8 cellular contexts compared by ENCODE assay signal in the genomic region with DNA sequence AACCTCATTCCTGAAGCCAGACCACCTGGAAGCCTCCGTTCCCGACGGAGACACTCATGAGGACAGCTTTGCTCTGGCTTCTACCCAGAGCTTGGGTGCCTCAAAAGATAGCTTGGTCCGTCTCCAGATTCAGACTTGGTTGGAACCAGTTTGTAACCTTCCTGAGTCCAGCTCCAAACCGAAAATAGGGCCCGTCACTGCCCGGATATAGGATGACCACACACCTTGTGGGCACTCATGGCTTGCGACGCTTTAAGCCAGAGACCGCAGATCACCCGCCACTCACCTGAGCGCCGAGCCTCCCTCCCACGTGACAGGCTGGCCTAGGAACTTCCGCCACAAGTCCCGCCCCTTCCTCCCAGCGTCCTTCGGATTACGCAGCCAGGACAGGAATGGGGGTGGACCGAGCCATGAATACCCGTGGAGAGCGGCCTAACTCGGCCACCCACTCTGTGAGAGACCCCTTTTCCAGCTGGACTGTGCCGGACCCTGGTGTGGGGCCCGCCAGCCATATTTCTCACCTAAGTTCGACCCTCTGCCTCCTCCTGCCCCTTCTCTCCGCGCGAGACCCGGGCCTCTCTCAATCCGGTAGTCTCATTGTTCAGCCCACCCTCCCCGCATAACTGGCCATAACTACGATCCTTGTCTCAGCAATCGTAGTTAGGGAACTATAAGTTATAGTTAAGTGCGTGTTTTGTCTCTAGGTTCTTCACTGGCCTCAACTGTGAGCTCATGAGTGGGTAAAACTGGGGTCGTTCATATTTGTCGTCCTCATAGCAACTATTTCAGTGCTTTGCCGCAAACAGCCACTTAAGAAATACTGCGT. TPM values are rescaled to one million over a fixed set of nuclear protein-coding genes. Genes with fewer than 3 reads are reported as not detected.
DNase-seq lines count a peak whose midpoint lies in the region; ATAC-seq and TF ChIP-seq lines count a peak whose summit lies in the region.

A gene with protein sequence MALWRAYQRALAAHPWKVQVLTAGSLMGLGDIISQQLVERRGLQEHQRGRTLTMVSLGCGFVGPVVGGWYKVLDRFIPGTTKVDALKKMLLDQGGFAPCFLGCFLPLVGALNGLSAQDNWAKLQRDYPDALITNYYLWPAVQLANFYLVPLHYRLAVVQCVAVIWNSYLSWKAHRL (minus strand): TSS at position 332 of the 826 bp plus-strand sequence. CDS start 580 bp downstream, outside the sequence.

- no peaks in the 10 kb centered on the region for H3K27me3 Mint-ChIP-seq in activated CD4-positive, alpha-beta T cell treated with anti-CD3 and anti-CD28 coated beads for 36 hours
- no peaks in the 10 kb centered on the region for H3K27me3 Mint-ChIP-seq in chondrocyte (ENCODE audit: low read depth)

- intact Hi-C loops in activated CD4-positive, alpha-beta T cell treated with anti-CD3 and anti-CD28 coated beads for 36 hours (cut with DNase I, micrococcal nuclease): loop anchor here (1.0 to 2.0 kb wide), 9 partner anchors 33 to 272 kb away; a partner anchor contains a TSS

- DNase-seq in Ammon's horn (ENCODE audit: low spot score): peak; percentile 96
- peak; percentile 84 to 90 for DNase-seq in NCI-H524 (lab: John Stamatoyannopoulos, UW)
- DNase-seq in activated CD4-positive, alpha-beta T cell treated with anti-CD3 and anti-CD28 coated beads for 36 hours: peak; percentile 94
- DNase-seq in chondrocyte (ENCODE audit: low spot score): peak; percentile 93
- peak; percentile 73 for DNase-seq in kidney glomerular epithelial cell (lab: John Stamatoyannopoulos, UW)
- peak; percentile 79 to 87 for DNase-seq in stimulated activated CD4-positive, alpha-beta T cell treated with anti-CD3 and anti-CD28 coated beads, Interleukin-15, amount 100 ng/mL, for 48 hours (ENCODE audit: low read depth in 2 of 2)

- no peaks in the 10 kb centered on the region for H3K9me3 Mint-ChIP-seq in activated CD4-positive, alpha-beta T cell treated with anti-CD3 and anti-CD28 coated beads for 36 hours (ENCODE audit: low read depth)
- no peaks in the 10 kb centered on the region for H3K9me3 Mint-ChIP-seq in chondrocyte (ENCODE audit: low read depth)

- peaks cover 23% of the 10 kb centered on the region for H3K36me3 Mint-ChIP-seq in activated CD4-positive, alpha-beta T cell treated with anti-CD3 and anti-CD28 coated beads for 36 hours (ENCODE audit: low read depth)
- H3K36me3 Mint-ChIP-seq in chondrocyte (ENCODE audit: low read depth): peaks cover 14% of the 10 kb centered on the region

- peak; percentile 94 for ATAC-seq in HG03432 (IDR thresholded peaks at IDR 0.05; ENCODE audit: unreplicated experiment)
- peak; percentile 99 for ATAC-seq in activated CD4-positive, alpha-beta T cell treated with anti-CD3 and anti-CD28 coated beads for 36 hours

- H3K27ac Mint-ChIP-seq in activated CD4-positive, alpha-beta T cell treated with anti-CD3 and anti-CD28 coated beads for 36 hours: peak within 1 kb of the TSS; percentile 98
- peak within 1 kb of the TSS; percentile 99 for H3K27ac Mint-ChIP-seq in chondrocyte (ENCODE audit: unreplicated experiment)

- CTCF ChIA-PET in activated CD4-positive, alpha-beta T cell treated with anti-CD3 and anti-CD28 coated beads for 36 hours (lab: Charles Lee): interaction anchor here (0.6 to 1.4 kb wide), 9 partner anchors 20 to 382 kb away, joined by 3 to 7 read pairs (median 3); a partner anchor contains a TSS

- POLR2A ChIA-PET in activated CD4-positive, alpha-beta T cell treated with anti-CD3 and anti-CD28 coated beads for 36 hours (lab: Charles Lee): interaction anchor here (0.6 kb wide), 2 partner anchors 7 to 131 kb away, joined by 3 read pairs; no protein-coding TSS in a partner anchor

- TF ChIP-seq CTCF in chondrocyte (IDR thresholded peaks at IDR 0.05): no peak

- peaks cover 17% of the 10 kb centered on the region for H3K4me1 Mint-ChIP-seq in activated CD4-positive, alpha-beta T cell treated with anti-CD3 and anti-CD28 coated beads for 36 hours
- H3K4me1 Mint-ChIP-seq in chondrocyte (ENCODE audit: low read depth): peaks cover 33% of the 10 kb centered on the region

- TF ChIP-seq POLR2A in GM19193 (IDR thresholded peaks at IDR 0.05; ENCODE audit: extremely low read depth, insufficient read depth, insufficient read length): peak; percentile 92

- H3K4me3 Mint-ChIP-seq in activated CD4-positive, alpha-beta T cell treated with anti-CD3 and anti-CD28 coated beads for 36 hours: peak within 1 kb of the TSS; percentile 98
- peak within 1 kb of the TSS; percentile 87 for H3K4me3 Mint-ChIP-seq in chondrocyte (ENCODE audit: unreplicated experiment)

RNA-seq across cellular contexts. Expression of the gene that starts here (rescaled TPM):
- 100 to 1,000 TPM in 1 of 2 experiments, 10 to 100 TPM in 1; 93.4 to 103 TPM for total RNA-seq in activated CD4-positive, alpha-beta T cell treated with anti-CD3 and anti-CD28 coated beads for 36 hours
- total RNA-seq in chondrocyte: 57.6 to 68.7 TPM (median 57.7 TPM) in 3 replicates

Comparison
In these comparisons a context has a peak if more than half of its experiments do, and no peak if none do; other contexts are left out.
1. Peak in every context shown above with its lines: DNase-seq and ATAC-seq.